In the genomic region with DNA sequence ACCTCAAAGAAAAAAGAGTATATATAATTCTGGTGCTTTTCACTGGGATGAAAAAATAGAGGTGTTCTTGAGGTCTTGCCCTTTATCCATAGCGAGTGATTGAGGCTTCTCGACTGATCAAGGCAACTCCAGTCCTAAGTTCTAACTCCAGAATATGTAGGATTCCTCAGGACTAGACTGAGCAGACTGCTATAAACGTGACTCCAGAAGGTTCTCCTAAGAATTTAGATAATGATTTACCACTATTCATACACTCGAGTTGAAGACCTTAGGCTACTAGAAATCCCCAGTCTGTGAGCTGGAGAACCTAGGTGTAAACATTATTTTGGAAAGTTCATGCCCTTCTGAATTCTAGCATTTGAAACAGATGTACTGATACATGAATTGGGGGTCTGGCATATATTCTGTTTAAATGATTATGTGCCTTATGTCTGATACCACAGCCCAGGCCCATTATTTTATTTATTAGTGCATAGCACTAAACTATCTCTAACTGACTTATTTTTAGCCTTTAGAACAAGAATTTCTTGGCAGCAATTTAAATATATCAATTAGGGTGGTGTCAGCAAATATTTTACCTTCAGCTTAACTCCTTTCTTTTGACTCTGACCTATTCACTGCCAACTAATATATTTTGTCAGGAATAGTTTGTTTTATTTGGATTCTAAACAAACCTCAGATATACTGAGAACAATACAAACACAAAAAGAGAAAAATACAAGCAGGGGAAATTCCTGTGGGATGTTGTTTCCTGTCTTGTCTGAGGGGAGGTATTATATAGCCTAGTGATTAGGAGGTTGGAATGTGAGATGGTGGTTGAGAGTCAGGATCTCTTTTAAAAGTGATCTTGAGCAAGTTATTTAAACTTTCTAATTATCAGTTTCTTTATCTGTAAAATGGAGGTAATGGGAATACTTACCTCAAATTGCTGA, we compare ENCODE assay signal across 15 cellular contexts.
A peak's percentile ranks its signal among the peaks of the same experiment; 100 is the strongest.
DNase-seq lines count a peak whose midpoint lies in the region; ATAC-seq, FAIRE-seq and TF ChIP-seq lines count a peak whose summit lies in the region.
"Had no signal": no experiment of that assay in that cellular context is flagged by ENCODE, and none has a peak within 500 bp of the region (broad histone marks: within the 10 kb centered on the region; RNA-seq: fewer than 3 reads in every experiment).

No MANE protein-coding gene starts in this region.

- no peak overlapping the region for H3K4me3 Mint-ChIP-seq in nephron
- H3K4me3 Mint-ChIP-seq: activated CD8-positive, alpha-beta T cell treated with anti-CD3 and anti-CD28 coated beads, Interleukin-2, amount 10 ng/mL, durations not matched to agents 7 days and 5 days; effector memory CD8-positive, alpha-beta T cell; naive B cell; T-cell had no signal

- intact Hi-C loops in gastrocnemius medialis (cut with DNase I; ENCODE audit: low total_unique reads), result no loop called here

- no peaks in the 10 kb centered on the region for H3K9me3 ChIP-seq in gastrocnemius medialis
- H3K9me3 ChIP-seq: vagina had no signal

- no peaks in the 10 kb centered on the region for H3K27me3 Mint-ChIP-seq in nephron (ENCODE audit: low read depth)
- H3K27me3 Mint-ChIP-seq: effector memory CD8-positive, alpha-beta T cell; naive B cell; T-cell had no signal

- no peaks in the 10 kb centered on the region for H3K9me3 Mint-ChIP-seq in nephron
- H3K9me3 Mint-ChIP-seq: effector memory CD8-positive, alpha-beta T cell; naive B cell; T-cell had no signal

- peaks cover 10% of the 10 kb centered on the region for H3K4me1 Mint-ChIP-seq in nephron
- H3K4me1 Mint-ChIP-seq: T-cell had no signal

- DNase-seq in Caki2 (ENCODE audit: low read depth) (peak; percentile 24), NCI-H226 (peak; percentile 59), fibroblast of gingiva (ENCODE audit: low read depth) (peak; percentile 11), D721Med (ENCODE audit: insufficient read length, low spot score) (no peak), gastrocnemius medialis (no peak), amygdala (lab: John Stamatoyannopoulos, UW) (no peak)
- DNase-seq in activated CD4-positive, alpha-beta T cell treated with anti-CD3 and anti-CD28 coated beads for 1 hour, result no peak
- DNase-seq: activated CD8-positive, alpha-beta T cell treated with anti-CD3 and anti-CD28 coated beads, Interleukin-2, amount 10 ng/mL, durations not matched to agents 7 days and 5 days; C1 segment of cervical spinal cord; effector memory CD8-positive, alpha-beta T cell; naive B cell; NCI-H1417 treated with DMSO at 0.1 percent for 48 hours; T-cell had no signal

- H3K4me1 ChIP-seq in gastrocnemius medialis, result peaks cover 0 to 20% of the 10 kb centered on the region in 2 donors
- H3K4me1 ChIP-seq: vagina had no signal

- H3K27ac Mint-ChIP-seq in nephron, result peak overlapping the region; percentile 64 to 84 (median 75)
- H3K27ac Mint-ChIP-seq: activated CD8-positive, alpha-beta T cell treated with anti-CD3 and anti-CD28 coated beads, Interleukin-2, amount 10 ng/mL, durations not matched to agents 7 days and 5 days; T-cell had no signal

- no peak for FAIRE-seq in D721Med (lab: Jason Lieb, UNC)

- ATAC-seq in gastrocnemius medialis, result no peak
- ATAC-seq: activated CD8-positive, alpha-beta T cell treated with anti-CD3 and anti-CD28 coated beads, Interleukin-2, amount 10 ng/mL, durations not matched to agents 7 days and 5 days; effector memory CD8-positive, alpha-beta T cell; T-cell had no signal

- peaks cover 24% of the 10 kb centered on the region for H3K36me3 Mint-ChIP-seq in nephron (ENCODE audit: low read depth)
- H3K36me3 Mint-ChIP-seq: naive B cell had no signal

- in situ Hi-C loops in Caki2 (cut with HindIII; ENCODE audit: low pct_unique_long_range_greater_than_20kb, low sequenced_read_pairs) (no loop called here), gastrocnemius medialis (cut with MboI; ENCODE audit: low sequenced_read_pairs in 4 of 4) (no loop called here)

- H3K27ac ChIP-seq in gastrocnemius medialis, result no peak overlapping the region
- H3K27ac ChIP-seq: vagina had no signal

- no peaks in the 10 kb centered on the region for H3K27me3 ChIP-seq in gastrocnemius medialis
- H3K27me3 ChIP-seq: vagina had no signal

- peaks cover 0 to 12% of the 10 kb centered on the region in 2 donors for H3K36me3 ChIP-seq in gastrocnemius medialis

- no peak overlapping the region for H3K4me3 ChIP-seq in gastrocnemius medialis
- H3K4me3 ChIP-seq: vagina had no signal

- no peak for TF ChIP-seq CTCF in nephron (IDR thresholded peaks at IDR 0.05; ENCODE audit: unreplicated experiment in 3 of 3)
- TF ChIP-seq CTCF in D721Med (IDR thresholded peaks at IDR 0.05; ENCODE audit: insufficient read depth, missing control alignments), result no peak
- TF ChIP-seq CTCF in gastrocnemius medialis (IDR thresholded peaks at IDR 0.05 in 4 of 5, conservative IDR thresholded peaks at IDR 0.05 in 1 of 5), result no peak

- TF ChIP-seq POLR2A in gastrocnemius medialis (IDR thresholded peaks at IDR 0.05), result no peak

Comparison
In these comparisons a context has a peak if more than half of its experiments do, and no peak if none do; other contexts are left out.
1. DNase-seq: peak in Caki2 (single experiment), NCI-H226 (single experiment) and fibroblast of gingiva (single experiment); none in D721Med (single experiment), gastrocnemius medialis (0 of 2), amygdala (0 of 56) and activated CD4-positive, alpha-beta T cell treated with anti-CD3 and anti-CD28 coated beads for 1 hour (single experiment).